11 cellular contexts compared by ENCODE assay signal in genomic region chr6:136067731-136068341, GRCh38.
A peak's percentile ranks its signal among the peaks of the same experiment; 100 is the strongest.
DNase-seq lines count a peak whose midpoint lies in the region; ATAC-seq and TF ChIP-seq lines count a peak whose summit lies in the region.
"Had no signal": no experiment of that assay in that cellular context is flagged by ENCODE, and none has a peak within 500 bp of the region (broad histone marks: within the 10 kb centered on the region; RNA-seq: fewer than 3 reads in every experiment).

No MANE protein-coding gene starts in this region.

- peaks cover 3% of the 10 kb centered on the region; the same call in 1 of the 2 replicates for H4K20me1 ChIP-seq in IMR-90 (ENCODE audit: insufficient read depth, low read length)

- H3K4me2 ChIP-seq in IMR-90 (ENCODE audit: low read depth, low read length) = peak overlapping the region; percentile 26; the same call in 1 of the 2 replicates

- no peak for TF ChIP-seq POLR2A in IMR-90 (IDR thresholded peaks at IDR 0.05; ENCODE audit: low read depth, low read length)

- dilution Hi-C loops in IMR-90 (cut with HindIII; ENCODE audit: low sequenced_read_pairs, unreplicated experiment) = no loop called here

- H3K4me3 ChIP-seq in IMR-90 (ENCODE audit: insufficient read depth, low read depth, low read length) (no peak overlapping the region), kidney epithelial cell (ENCODE audit: low read depth, low read length) (no peak overlapping the region)

- peak overlapping the region; percentile 85 for H3K23ac ChIP-seq in IMR-90 (ENCODE audit: low read depth, low read length)

- peak overlapping the region; percentile 63; the same call in 1 of the 2 replicates for H3K18ac ChIP-seq in IMR-90 (ENCODE audit: low read depth, low read length)

- WGBS in IMR-90 (ENCODE audit: extremely low coverage in 2 of 2, insufficient read length in 1 of 2), 2 experiments = no CpG with 5 or more reads among the region's 10 CpGs

- H2AFZ ChIP-seq in IMR-90 (replicated peaks; ENCODE audit: low read length, poor library complexity) = no peak overlapping the region

- in situ Hi-C loops in IMR-90 (cut with MboI; ENCODE audit: low sequenced_read_pairs) = no loop called here

- H3K56ac ChIP-seq in IMR-90 (ENCODE audit: extremely low read depth, insufficient read depth, low read length) = peak overlapping the region; percentile 2; the same call in 1 of the 2 replicates

- intact Hi-C loops in IMR-90 (cut with micrococcal nuclease) = no loop called here

- H4K8ac ChIP-seq in IMR-90 (ENCODE audit: low read depth in 2 of 2, low read length in 2 of 2) = peak overlapping the region; percentile 70 to 81

- H3K14ac ChIP-seq in IMR-90 (replicated peaks; ENCODE audit: low read depth, low read length) = peak overlapping the region; percentile 91; the same call in 1 of the 2 replicates

- H3K9me3 ChIP-seq in IMR-90 (ENCODE audit: control insufficient read depth, insufficient read depth, low read length) = no peaks in the 10 kb centered on the region

- TF ChIP-seq CTCF in IMR-90 (conservative IDR thresholded peaks at IDR 0.05; ENCODE audit: low read depth, low read length) (no peak), endothelial cell (IDR thresholded peaks at IDR 0.05; ENCODE audit: unreplicated experiment) (no peak), kidney epithelial cell (IDR thresholded peaks at IDR 0.05; ENCODE audit: insufficient read depth, low read length, poor library complexity, severe bottlenecking) (no peak)

- H3K4me1 Mint-ChIP-seq in endothelial cell (ENCODE audit: unreplicated experiment) = peaks cover 28% of the 10 kb centered on the region
- H3K4me1 Mint-ChIP-seq: activated CD4-positive, alpha-beta memory T cell treated with anti-CD3 and anti-CD28 coated beads, Interleukin-2, amount 10 ng/mL, durations not matched to agents 7 days and 5 days had no signal

- peak overlapping the region; percentile 90 for H3K27ac Mint-ChIP-seq in endothelial cell (ENCODE audit: unreplicated experiment)
- H3K27ac Mint-ChIP-seq: activated CD4-positive, alpha-beta memory T cell treated with anti-CD3 and anti-CD28 coated beads, Interleukin-2, amount 10 ng/mL, durations not matched to agents 7 days and 5 days had no signal

- CTCF ChIA-PET in IMR-90 (lab: Yijun Ruan, JAX) = no interaction called here

- H3K9me3 Mint-ChIP-seq in endothelial cell (ENCODE audit: unreplicated experiment) = no peaks in the 10 kb centered on the region
- H3K9me3 Mint-ChIP-seq: activated CD4-positive, alpha-beta memory T cell treated with anti-CD3 and anti-CD28 coated beads, Interleukin-2, amount 10 ng/mL, durations not matched to agents 7 days and 5 days had no signal

- H2BK15ac ChIP-seq in IMR-90 (ENCODE audit: low read depth, low read length) = peak overlapping the region; percentile 85; the same call in 2 of the 3 replicates

- no peak for TF ChIP-seq RAD21 in IMR-90 (IDR thresholded peaks at IDR 0.05; ENCODE audit: low read length)

- peak overlapping the region; percentile 69 for H4K5ac ChIP-seq in IMR-90 (ENCODE audit: low read depth, low read length)

- DNase-seq in A172 (ENCODE audit: low spot score) (peak; percentile 86), IMR-90 (peak; percentile 39), endothelial cell (ENCODE audit: low spot score) (peak; percentile 9), kidney epithelial cell (ENCODE audit: low read depth) (peak; percentile 87), NCI-H1436 (lab: John Stamatoyannopoulos, UW) (no peak), NCI-H2107 treated with DMSO at 0.1 percent for 48 hours (lab: John Stamatoyannopoulos, UW; ENCODE audit: unreplicated experiment) (no peak), NCI-H187 treated with DMSO at 0.1 percent for 48 hours (lab: John Stamatoyannopoulos, UW) (no peak), SK-N-DZ (ENCODE audit: low spot score) (no peak)
- DNase-seq: activated CD4-positive, alpha-beta memory T cell treated with anti-CD3 and anti-CD28 coated beads, Interleukin-2, amount 10 ng/mL, durations not matched to agents 7 days and 5 days; amygdala; posterior cingulate gyrus had no signal

- peaks cover 7% of the 10 kb centered on the region for H3K27me3 Mint-ChIP-seq in endothelial cell (ENCODE audit: unreplicated experiment)

- H3K27ac ChIP-seq in IMR-90 (ENCODE audit: insufficient read depth, low read length) = peak overlapping the region; percentile 52

- peak overlapping the region; percentile 94 for H2AK5ac ChIP-seq in IMR-90 (ENCODE audit: low read depth, low read length)

- no peak overlapping the region for H3K4me3 Mint-ChIP-seq in endothelial cell (ENCODE audit: unreplicated experiment)
- H3K4me3 Mint-ChIP-seq: activated CD4-positive, alpha-beta memory T cell treated with anti-CD3 and anti-CD28 coated beads, Interleukin-2, amount 10 ng/mL, durations not matched to agents 7 days and 5 days had no signal

- H2BK120ac ChIP-seq in IMR-90 (ENCODE audit: low read depth, low read length) = peak overlapping the region; percentile 82

- H2AK9ac ChIP-seq in IMR-90 (replicated peaks; ENCODE audit: low read depth, low read length, poor library complexity) = no peak overlapping the region

- peaks cover 15% of the 10 kb centered on the region for H3K9me1 ChIP-seq in IMR-90 (ENCODE audit: insufficient read depth, low read length)

- no TSS peak for BruUV-seq in IMR-90 (replicated peaks; lab: Mats Ljungman, UMichigan)

- peaks cover 16% of the 10 kb centered on the region for H3K4me1 ChIP-seq in IMR-90 (ENCODE audit: control insufficient read depth, insufficient read depth, low read length)

- H3K9ac ChIP-seq in IMR-90 (ENCODE audit: low read depth, low read length) = no peak overlapping the region

- POLR2A ChIA-PET in IMR-90 (lab: Charles Lee; ENCODE audit: unreplicated experiment) = no interaction called here

- peaks cover 14% of the 10 kb centered on the region for H3K36me3 ChIP-seq in IMR-90 (ENCODE audit: control insufficient read depth, insufficient read depth, low read length)
- no peaks in the 10 kb centered on the region for H3K36me3 ChIP-seq in kidney epithelial cell (ENCODE audit: control insufficient read depth, insufficient read depth, low read length)

- H3K27me3 ChIP-seq in IMR-90 (ENCODE audit: control insufficient read depth, insufficient read depth, low read length) = no peaks in the 10 kb centered on the region
- H3K27me3 ChIP-seq in kidney epithelial cell (ENCODE audit: control insufficient read depth, insufficient read depth, low read length) = no peaks in the 10 kb centered on the region

- no peaks in the 10 kb centered on the region for H3K36me3 Mint-ChIP-seq in endothelial cell (ENCODE audit: low read depth, unreplicated experiment)

- H2BK5ac ChIP-seq in IMR-90 (ENCODE audit: low read depth, low read length, poor library complexity, severe bottlenecking) = peak overlapping the region; percentile 81

- ATAC-seq in IMR-90 (ENCODE audit: low read depth) = no peak

- H3K4ac ChIP-seq in IMR-90 (ENCODE audit: low read depth, low read length) = peak overlapping the region; percentile 92

- H4K91ac ChIP-seq in IMR-90 (ENCODE audit: insufficient read depth, low read depth, low read length) = peak overlapping the region; percentile 85

- peaks cover 31 to 56% of the 10 kb centered on the region in 2 experiments for H3K79me1 ChIP-seq in IMR-90 (ENCODE audit: low read depth in 1 of 2, low read length in 2 of 2)

- peak overlapping the region; percentile 92 for H2BK20ac ChIP-seq in IMR-90 (ENCODE audit: low read depth, low read length)

TF ChIP-seq in IMR-90, 13 proteins besides CTCF, POLR2A, EP300 and RAD21:
- TF ChIP-seq CEBPB (IDR thresholded peaks at IDR 0.05; ENCODE audit: low read depth, low read length) (peak; percentile 20; the same call in 1 of the 2 replicates), SMC3 (IDR thresholded peaks at IDR 0.05; ENCODE audit: low read depth, low read length) (no peak)

Comparison
In these comparisons a context has a peak if more than half of its experiments do, and no peak if none do; other contexts are left out.
1. DNase-seq: peak in A172 (single experiment), IMR-90 (single experiment), endothelial cell (single experiment) and kidney epithelial cell (single experiment); none in NCI-H1436 (single experiment), NCI-H2107 treated with DMSO at 0.1 percent for 48 hours (single experiment), NCI-H187 treated with DMSO at 0.1 percent for 48 hours (single experiment) and SK-N-DZ (single experiment).